In the genomic region with DNA sequence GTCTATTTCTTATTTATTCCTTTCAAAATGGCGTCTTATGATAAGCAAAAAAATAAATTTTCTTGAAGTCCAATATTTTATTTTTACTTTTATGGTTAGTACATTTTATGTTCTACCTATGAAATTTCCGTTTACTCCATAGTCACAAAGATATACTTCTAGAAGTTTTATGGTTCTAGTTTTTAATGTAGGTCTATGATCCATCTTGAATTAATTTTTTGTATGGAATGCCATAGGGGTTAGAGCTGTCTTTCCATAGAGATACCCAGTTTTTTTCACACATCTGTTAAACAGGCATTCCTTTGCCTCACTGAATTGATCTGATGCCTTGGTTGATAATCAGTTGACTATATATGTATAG, we compare ENCODE assay signal across 9 cellular contexts.
A peak's percentile ranks its signal among the peaks of the same experiment; 100 is the strongest.
DNase-seq lines count a peak whose midpoint lies in the region; ATAC-seq lines count a peak whose summit lies in the region.
"Had no signal": no experiment of that assay in that cellular context is flagged by ENCODE, and none has a peak within 500 bp of the region (broad histone marks: within the 10 kb centered on the region; RNA-seq: fewer than 3 reads in every experiment).

No MANE protein-coding gene starts in this region.

- H3K36me3 ChIP-seq in stomach smooth muscle (ENCODE audit: control insufficient read depth in 2 of 2, insufficient read depth in 2 of 2, low read length in 2 of 2), result no peaks in the 10 kb centered on the region

- peak overlapping the region in 1 of 2 donors; percentile 55 for H3K9ac ChIP-seq in stomach smooth muscle (ENCODE audit: low read length in 2 of 2)

- H3K9me3 ChIP-seq in iPS-18c (ENCODE audit: control insufficient read depth, insufficient read depth, low read length), result peaks cover under 1% of the 10 kb centered on the region
- peaks cover 0 to 4% of the 10 kb centered on the region in 2 donors for H3K9me3 ChIP-seq in stomach smooth muscle (ENCODE audit: control insufficient read depth in 2 of 2, low read length in 2 of 2)

- H3K27ac ChIP-seq in stomach smooth muscle (ENCODE audit: low read length), result no peak overlapping the region

- DNase-seq in NCI-H1092 treated with DMSO at 0.1 percent for 48 hours (lab: John Stamatoyannopoulos, UW) (peak; percentile 35), NCI-H1092 (lab: John Stamatoyannopoulos, UW) (no peak), KG1 (lab: John Stamatoyannopoulos, UW) (no peak), NCI-H510A (lab: John Stamatoyannopoulos, UW) (no peak)

- peak overlapping the region; percentile 66 for H3K4me3 Mint-ChIP-seq in activated naive CD8-positive, alpha-beta T cell
- H3K4me3 Mint-ChIP-seq: neural crest cell had no signal

- H3K27me3 Mint-ChIP-seq in activated naive CD8-positive, alpha-beta T cell, result peaks cover 28% of the 10 kb centered on the region

- peaks cover 2% of the 10 kb centered on the region for H3K4me1 ChIP-seq in stomach smooth muscle (ENCODE audit: control insufficient read depth, insufficient read depth, low read length)

- H3K9me3 Mint-ChIP-seq in activated naive CD8-positive, alpha-beta T cell (ENCODE audit: low read depth), result no peaks in the 10 kb centered on the region

- no peak overlapping the region for H3K27ac Mint-ChIP-seq in activated naive CD8-positive, alpha-beta T cell

- H3K36me3 Mint-ChIP-seq in activated naive CD8-positive, alpha-beta T cell, result peaks cover 5% of the 10 kb centered on the region

- peaks cover 14% of the 10 kb centered on the region for H3K4me1 Mint-ChIP-seq in activated naive CD8-positive, alpha-beta T cell (ENCODE audit: low read depth)

- ATAC-seq in HG02885 (IDR thresholded peaks at IDR 0.05; ENCODE audit: poor library complexity, unreplicated experiment), result no peak

- peak overlapping the region; percentile 52; the same call in 1 of the 2 replicates for H3K4me3 ChIP-seq in iPS-18c (ENCODE audit: insufficient read depth, low read depth, low read length)
- H3K4me3 ChIP-seq in stomach smooth muscle (ENCODE audit: low read length in 2 of 2), result peak overlapping the region; percentile 52 to 79

- H3K27me3 ChIP-seq in stomach smooth muscle (ENCODE audit: control insufficient read depth in 1 of 2, insufficient read depth in 2 of 2, low read length in 2 of 2), result no peaks in the 10 kb centered on the region
